Comparison of ENCODE assay signal across 8 cellular contexts in the genomic region with DNA sequence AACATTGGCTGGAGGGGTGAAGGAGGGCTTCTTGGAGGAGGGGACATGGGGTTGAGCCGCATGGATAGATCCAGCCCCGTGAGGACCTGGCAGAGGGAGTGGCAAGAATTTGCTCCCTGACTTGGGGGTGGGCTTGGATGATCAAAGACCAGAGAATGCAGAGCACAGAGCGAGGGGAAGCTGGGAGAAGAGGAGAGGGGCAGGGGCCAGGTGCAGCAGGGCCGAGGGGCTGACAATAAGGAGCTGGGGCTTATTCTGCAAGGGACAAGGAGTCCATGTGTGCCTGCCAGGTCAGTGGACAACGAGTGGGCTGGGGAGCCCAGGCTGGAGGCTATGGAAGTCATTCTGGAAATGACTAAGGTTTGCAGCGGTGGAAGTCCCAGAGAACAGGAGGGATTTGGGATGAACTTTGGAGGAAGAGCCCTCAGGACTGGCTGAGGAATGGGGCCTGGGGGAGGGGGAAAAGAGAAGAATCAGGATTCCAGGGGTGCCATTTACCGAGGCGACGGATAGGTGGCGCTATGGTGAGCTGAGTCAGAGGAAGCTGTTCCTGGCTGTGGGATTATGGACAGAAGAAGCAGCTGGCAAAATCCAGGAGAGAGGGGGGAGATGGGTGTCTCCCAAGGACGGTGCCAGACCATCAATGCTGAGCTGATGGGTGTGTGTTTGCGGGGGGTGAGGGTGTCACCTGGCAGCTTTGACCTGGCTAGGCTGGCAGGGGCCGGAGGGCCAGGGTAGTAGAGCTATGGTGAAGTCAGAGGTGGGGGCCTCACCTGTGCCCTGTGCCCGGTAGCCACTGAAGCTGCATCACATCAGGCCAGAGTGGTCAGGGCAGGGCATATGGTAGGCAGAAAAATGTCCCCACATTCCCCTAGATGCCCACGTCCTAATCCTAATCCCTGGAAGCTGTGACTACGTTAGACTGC. TPM values are rescaled to one million over a fixed set of nuclear protein-coding genes. Genes with fewer than 3 reads are reported as not detected.
DNase-seq lines count a peak whose midpoint lies in the region; ATAC-seq and TF ChIP-seq lines count a peak whose summit lies in the region.

No MANE protein-coding gene starts in this region.

- no peaks in the 10 kb centered on the region for H3K36me3 Mint-ChIP-seq in activated T-helper 17 cell treated with anti-CD3 and anti-CD28 coated beads, Interleukin-2, amount 50 U/mL, for 72 hours (ENCODE audit: low read depth)

- peaks cover 20% of the 10 kb centered on the region for H3K4me1 ChIP-seq in cardiac muscle cell (ENCODE audit: low read depth)
- no peaks in the 10 kb centered on the region for H3K4me1 ChIP-seq in left ventricle myocardium inferior

- no peak overlapping the region for H3K4me3 Mint-ChIP-seq in activated T-helper 17 cell treated with anti-CD3 and anti-CD28 coated beads, Interleukin-2, amount 50 U/mL, for 72 hours

- no peak for ATAC-seq in Right ventricle myocardium inferior
- ATAC-seq in activated T-helper 17 cell treated with anti-CD3 and anti-CD28 coated beads, Interleukin-2, amount 50 U/mL, for 72 hours (replicated peaks), result peak; percentile 26
- no peak for ATAC-seq in GM18511 (IDR thresholded peaks at IDR 0.05; ENCODE audit: unreplicated experiment)

- H3K9me3 ChIP-seq in cardiac muscle cell (ENCODE audit: low read depth) (no peaks in the 10 kb centered on the region), left ventricle myocardium inferior (replicated peaks) (no peaks in the 10 kb centered on the region)

- no peaks in the 10 kb centered on the region for H3K4me1 Mint-ChIP-seq in activated T-helper 17 cell treated with anti-CD3 and anti-CD28 coated beads, Interleukin-2, amount 50 U/mL, for 72 hours

- no peak overlapping the region for H3K27ac Mint-ChIP-seq in activated T-helper 17 cell treated with anti-CD3 and anti-CD28 coated beads, Interleukin-2, amount 50 U/mL, for 72 hours

- TF ChIP-seq CTCF in cardiac muscle cell (IDR thresholded peaks at IDR 0.05; ENCODE audit: low read depth, low read length) (peak; percentile 88), left ventricle myocardium inferior (IDR thresholded peaks at IDR 0.05; ENCODE audit: borderline replicate concordance) (peak; percentile 60)

- H3K27me3 Mint-ChIP-seq in activated T-helper 17 cell treated with anti-CD3 and anti-CD28 coated beads, Interleukin-2, amount 50 U/mL, for 72 hours, result peaks cover 30% of the 10 kb centered on the region

- no peak overlapping the region for H3K4me3 ChIP-seq in cardiac muscle cell
- no peak overlapping the region for H3K4me3 ChIP-seq in left ventricle myocardium inferior

- DNase-seq in cardiac muscle cell (ENCODE audit: low read depth in 1 of 2, low spot score in 1 of 2) (peak; percentile 73 to 76), Right ventricle myocardium inferior (ENCODE audit: missing footprints) (no peak), NCI-H1092 (lab: John Stamatoyannopoulos, UW) (peak; percentile 11), left ventricle myocardium inferior (no peak), DMS79 (lab: John Stamatoyannopoulos, UW) (no peak)
- peak; percentile 30 to 59 for DNase-seq in stimulated activated CD4-positive, alpha-beta T cell treated with anti-CD3 and anti-CD28 coated beads, Interleukin-2, amount 100 ng/mL, for 24 hours

- intact Hi-C loops in Right ventricle myocardium inferior (cut with DNase I), result no loop called here
- intact Hi-C loops in left ventricle myocardium inferior (cut with micrococcal nuclease), result no loop called here

- H3K36me3 ChIP-seq in cardiac muscle cell (no peaks in the 10 kb centered on the region), left ventricle myocardium inferior (no peaks in the 10 kb centered on the region)

- H3K27me3 ChIP-seq in cardiac muscle cell (no peaks in the 10 kb centered on the region), left ventricle myocardium inferior (ENCODE audit: low read depth) (peaks cover 88% of the 10 kb centered on the region)

- H3K27ac ChIP-seq in cardiac muscle cell (no peak overlapping the region), left ventricle myocardium inferior (replicated peaks) (no peak overlapping the region)

- no peaks in the 10 kb centered on the region for H3K9me3 Mint-ChIP-seq in activated T-helper 17 cell treated with anti-CD3 and anti-CD28 coated beads, Interleukin-2, amount 50 U/mL, for 72 hours

RNA-seq across cellular contexts. Expression of a gene that starts 7.8 kb away (rescaled TPM):
- total RNA-seq in cardiac muscle cell (72.0 and 129 TPM in 2 replicates), Right ventricle myocardium inferior (0.32 TPM), left ventricle myocardium inferior (0.30 TPM)
- 34.1 and 60.1 TPM in 2 replicates for polyA plus RNA-seq in cardiac muscle cell
- total RNA-seq in activated T-helper 17 cell treated with anti-CD3 and anti-CD28 coated beads, Interleukin-2, amount 50 U/mL, for 72 hours, result under 1 TPM; 0.28 to 0.42 TPM

RNA-seq across cellular contexts. Expression of a gene that starts 56.4 kb away (rescaled TPM):
- total RNA-seq in cardiac muscle cell, result 9.4 and 9.6 TPM in 2 replicates
- 6.2 and 10.3 TPM in 2 replicates for polyA plus RNA-seq in cardiac muscle cell
- 2.3 TPM for total RNA-seq in Right ventricle myocardium inferior
- 1 to 10 TPM; 3.0 to 5.4 TPM for total RNA-seq in activated T-helper 17 cell treated with anti-CD3 and anti-CD28 coated beads, Interleukin-2, amount 50 U/mL, for 72 hours
- 2.8 TPM for total RNA-seq in left ventricle myocardium inferior

RNA-seq across cellular contexts. Expression of a gene that starts 56.7 kb away (rescaled TPM):
- total RNA-seq in cardiac muscle cell (65.2 and 76.2 TPM in 2 replicates), Right ventricle myocardium inferior (35.5 TPM), left ventricle myocardium inferior (44.9 TPM)
- polyA plus RNA-seq in cardiac muscle cell, result 83.4 and 89.8 TPM in 2 replicates
- 10 to 100 TPM; 43.0 to 57.4 TPM for total RNA-seq in activated T-helper 17 cell treated with anti-CD3 and anti-CD28 coated beads, Interleukin-2, amount 50 U/mL, for 72 hours

Comparison
In these comparisons a context has a peak if more than half of its experiments do, and no peak if none do; other contexts are left out.
1. DNase-seq: peak in cardiac muscle cell (2 of 2), NCI-H1092 (single experiment) and stimulated activated CD4-positive, alpha-beta T cell treated with anti-CD3 and anti-CD28 coated beads, Interleukin-2, amount 100 ng/mL, for 24 hours (2 of 2); none in Right ventricle myocardium inferior (single experiment), left ventricle myocardium inferior (single experiment) and DMS79 (single experiment).
2. RNA of a gene that starts 7.8 kb away (total RNA-seq): 72.0 to 129 TPM in cardiac muscle cell; 0.28 to 0.42 TPM in activated T-helper 17 cell treated with anti-CD3 and anti-CD28 coated beads, Interleukin-2, amount 50 U/mL, for 72 hours, 0.32 TPM in Right ventricle myocardium inferior (single experiment) and 0.30 TPM in left ventricle myocardium inferior (single experiment); every median in the first group is over 10 times any median in the second.